ENCODE assay signal across 8 cellular contexts in genomic region chr10:124688889-124689670, GRCh38. TPM values are rescaled to one million over a fixed set of nuclear protein-coding genes. Genes with fewer than 3 reads are reported as not detected.
DNase-seq lines count a peak whose midpoint lies in the region; ATAC-seq and TF ChIP-seq lines count a peak whose summit lies in the region.

No MANE protein-coding gene starts in this region.

- H3K4me3 ChIP-seq in right cardiac atrium (ENCODE audit: low read length) (no peak overlapping the region), upper lobe of right lung (no peak overlapping the region)

- no peaks in the 10 kb centered on the region for H3K27me3 ChIP-seq in right cardiac atrium (ENCODE audit: control insufficient read depth, insufficient read depth)
- no peaks in the 10 kb centered on the region for H3K27me3 ChIP-seq in upper lobe of right lung

- WGBS in right cardiac atrium: 79% methylated on average over 12 of the region's 12 CpGs

- peak overlapping the region; percentile 26 for H3K4me3 Mint-ChIP-seq in activated CD4-positive, alpha-beta memory T cell treated with anti-CD3 and anti-CD28 coated beads, Interleukin-2, amount 10 ng/mL, durations not matched to agents 7 days and 5 days

- H3K36me3 Mint-ChIP-seq in activated CD4-positive, alpha-beta memory T cell treated with anti-CD3 and anti-CD28 coated beads, Interleukin-2, amount 10 ng/mL, durations not matched to agents 7 days and 5 days (ENCODE audit: low read depth): peaks cover 73% of the 10 kb centered on the region

- TF ChIP-seq CTCF in upper lobe of right lung (IDR thresholded peaks at IDR 0.05): no peak

- ATAC-seq in GM18861 (IDR thresholded peaks at IDR 0.05; ENCODE audit: unreplicated experiment) (peak; percentile 90), HG02884 (IDR thresholded peaks at IDR 0.05; ENCODE audit: unreplicated experiment) (peak; percentile 98), right cardiac atrium (peak; percentile 40 to 44), upper lobe of right lung (peak; percentile 46)

- peaks cover 36% of the 10 kb centered on the region for H3K4me1 ChIP-seq in right cardiac atrium (ENCODE audit: control insufficient read depth, insufficient read depth, low read length)
- H3K4me1 ChIP-seq in upper lobe of right lung: peaks cover 34% of the 10 kb centered on the region

- H3K27ac ChIP-seq in right cardiac atrium (ENCODE audit: low read length) (peak overlapping the region; percentile 50), upper lobe of right lung (no peak overlapping the region)

- no peaks in the 10 kb centered on the region for H3K9me3 Mint-ChIP-seq in activated CD4-positive, alpha-beta memory T cell treated with anti-CD3 and anti-CD28 coated beads, Interleukin-2, amount 10 ng/mL, durations not matched to agents 7 days and 5 days

- H3K36me3 ChIP-seq in upper lobe of right lung: peaks cover 11% of the 10 kb centered on the region

- H3K4me1 Mint-ChIP-seq in activated CD4-positive, alpha-beta memory T cell treated with anti-CD3 and anti-CD28 coated beads, Interleukin-2, amount 10 ng/mL, durations not matched to agents 7 days and 5 days: peaks cover 84% of the 10 kb centered on the region

- peak overlapping the region; percentile 94 for H3K27ac Mint-ChIP-seq in activated CD4-positive, alpha-beta memory T cell treated with anti-CD3 and anti-CD28 coated beads, Interleukin-2, amount 10 ng/mL, durations not matched to agents 7 days and 5 days

- POLR2A ChIA-PET in activated CD4-positive, alpha-beta memory T cell treated with anti-CD3 and anti-CD28 coated beads, Interleukin-2, amount 10 ng/mL, durations not matched to agents 7 days and 5 days (lab: Charles Lee): interaction anchor here (0.7 to 13.0 kb wide), 29 partner anchors 8 to 227 kb away, joined by 3 to 270 read pairs (median 7); partner anchors contain the start of genes ABRAXAS2 and EEF1AKMT2

- H3K9me3 ChIP-seq in right cardiac atrium (ENCODE audit: control insufficient read depth, low read length) (no peaks in the 10 kb centered on the region), upper lobe of right lung (no peaks in the 10 kb centered on the region)

- intact Hi-C loops in right cardiac atrium (cut with DNase I): loop anchor here in 3 of 4 donors (5.0 to 10.0 kb wide), 2 partner anchors 46 to 62 kb away; no protein-coding TSS in a partner anchor
- intact Hi-C loops in upper lobe of right lung (cut with DNase I): no loop called here

- H3K27me3 Mint-ChIP-seq in activated CD4-positive, alpha-beta memory T cell treated with anti-CD3 and anti-CD28 coated beads, Interleukin-2, amount 10 ng/mL, durations not matched to agents 7 days and 5 days: no peaks in the 10 kb centered on the region

- peak; percentile 83 for DNase-seq in activated CD4-positive, alpha-beta memory T cell treated with anti-CD3 and anti-CD28 coated beads, Interleukin-2, amount 10 ng/mL, durations not matched to agents 7 days and 5 days
- peak; percentile 2 to 30 (median 12) for DNase-seq in right cardiac atrium
- DNase-seq in upper lobe of right lung: no peak
- no peak for DNase-seq in NCI-H146 treated with DMSO at 0.1 percent for 48 hours (lab: John Stamatoyannopoulos, UW; ENCODE audit: unreplicated experiment)
- DNase-seq in NCI-H2196 treated with DMSO at 0.1 percent for 48 hours (lab: John Stamatoyannopoulos, UW; ENCODE audit: unreplicated experiment): no peak
- no peak for DNase-seq in mesenteric fat pad (ENCODE audit: low spot score)

- CTCF ChIA-PET in activated CD4-positive, alpha-beta memory T cell treated with anti-CD3 and anti-CD28 coated beads, Interleukin-2, amount 10 ng/mL, durations not matched to agents 7 days and 5 days (lab: Charles Lee): interaction anchor here (1.0 to 6.0 kb wide), 26 partner anchors 8 to 138 kb away, joined by 3 to 64 read pairs (median 7); no protein-coding TSS in a partner anchor

RNA-seq across cellular contexts. Expression of gene FAM53B, which starts 55.1 kb away (rescaled TPM):
- 10 to 100 TPM; 44.9 to 46.6 TPM for total RNA-seq in activated CD4-positive, alpha-beta memory T cell treated with anti-CD3 and anti-CD28 coated beads, Interleukin-2, amount 10 ng/mL, durations not matched to agents 7 days and 5 days
- 10 to 100 TPM; 34.6 to 58.3 (median 49.8) TPM for total RNA-seq in right cardiac atrium
- polyA plus RNA-seq in right cardiac atrium: 39.5 TPM
- total RNA-seq in upper lobe of right lung: 31.4 TPM
- 35.0 TPM for total RNA-seq in mesenteric fat pad

Comparison
In these comparisons a context has a peak if more than half of its experiments do, and no peak if none do; other contexts are left out.
1. ATAC-seq: peak in every context shown above with its lines; median percentile 98 in HG02884; 90 in GM18861; 46 in upper lobe of right lung; 42 in right cardiac atrium.
2. DNase-seq: peak in activated CD4-positive, alpha-beta memory T cell treated with anti-CD3 and anti-CD28 coated beads, Interleukin-2, amount 10 ng/mL, durations not matched to agents 7 days and 5 days (single experiment) and right cardiac atrium (3 of 3); none in upper lobe of right lung (single experiment), NCI-H146 treated with DMSO at 0.1 percent for 48 hours (single experiment), NCI-H2196 treated with DMSO at 0.1 percent for 48 hours (single experiment) and mesenteric fat pad (single experiment).